12 cellular contexts compared by ENCODE assay signal in genomic region chr2:30310955-30311354, GRCh38.
DNase-seq lines count a peak whose midpoint lies in the region; ATAC-seq, FAIRE-seq and TF ChIP-seq lines count a peak whose summit lies in the region.
"Had no signal": no experiment of that assay in that cellular context is flagged by ENCODE, and none has a peak within 500 bp of the region (broad histone marks: within the 10 kb centered on the region; RNA-seq: fewer than 3 reads in every experiment).

No MANE protein-coding gene starts in this region.

- no peak for DNase-seq in GM12891 (ENCODE audit: insufficient read length, low spot score)
- DNase-seq in glutamatergic neuron = no peak
- DNase-seq in dorsolateral prefrontal cortex = no peak
- DNase-seq in AML-193 (lab: John Stamatoyannopoulos, UW) = no peak
- DNase-seq in D721Med (ENCODE audit: insufficient read length, low spot score) = no peak
- no peak for DNase-seq in H4 (ENCODE audit: low spot score)
- DNase-seq: foreskin fibroblast; occipital lobe; stimulated activated CD4-positive, alpha-beta T cell treated with anti-CD3 and anti-CD28 coated beads, Interleukin-2, amount 100 ng/mL, for 24 hours had no signal

- no peaks in the 10 kb centered on the region for H3K9me3 Mint-ChIP-seq in glutamatergic neuron (ENCODE audit: unreplicated experiment)

- intact Hi-C loops in dorsolateral prefrontal cortex (cut with DNase I) = no loop called here

- H3K4me3 ChIP-seq in dorsolateral prefrontal cortex = no peak overlapping the region
- H3K4me3 ChIP-seq: thoracic aorta had no signal

- H3K27ac Mint-ChIP-seq in glutamatergic neuron (ENCODE audit: unreplicated experiment) = peak overlapping the region; percentile 29

- TF ChIP-seq CTCF in glutamatergic neuron (IDR thresholded peaks at IDR 0.05; ENCODE audit: partially characterized antibody, unreplicated experiment) (no peak), dorsolateral prefrontal cortex (IDR thresholded peaks at IDR 0.05 in 54 of 56, conservative IDR thresholded peaks at IDR 0.05 in 2 of 56; ENCODE audit: low read depth in 1 of 56, partially characterized antibody in 56 of 56) (no peak), D721Med (IDR thresholded peaks at IDR 0.05; ENCODE audit: insufficient read depth, missing control alignments) (no peak)

- H3K27me3 Mint-ChIP-seq in glutamatergic neuron (ENCODE audit: unreplicated experiment) = peaks cover 2% of the 10 kb centered on the region

- H3K27me3 ChIP-seq in dorsolateral prefrontal cortex = no peaks in the 10 kb centered on the region

- peaks cover 4% of the 10 kb centered on the region for H3K36me3 Mint-ChIP-seq in glutamatergic neuron (ENCODE audit: unreplicated experiment)

- no peak for TF ChIP-seq POLR2A in GM12891 (IDR thresholded peaks at IDR 0.05; ENCODE audit: low read depth, low read length)

- peak; percentile 81 for FAIRE-seq in GM12891 (lab: Jason Lieb, UNC)
- FAIRE-seq in D721Med (lab: Jason Lieb, UNC) = no peak

- H3K4me1 Mint-ChIP-seq in glutamatergic neuron (ENCODE audit: low read depth, unreplicated experiment) = peaks cover 7% of the 10 kb centered on the region

- H3K4me3 Mint-ChIP-seq in glutamatergic neuron (ENCODE audit: unreplicated experiment) = no peak overlapping the region

- no peak overlapping the region for H3K27ac ChIP-seq in dorsolateral prefrontal cortex
- H3K27ac ChIP-seq: thoracic aorta had no signal

- ATAC-seq in GM21381 (IDR thresholded peaks at IDR 0.05; ENCODE audit: unreplicated experiment) (peak; percentile 64), HG03280 (IDR thresholded peaks at IDR 0.05; ENCODE audit: unreplicated experiment) (peak; percentile 77)

TF ChIP-seq in GM12891, 5 proteins besides CTCF, POLR2A, EP300 and RAD21:
- TF ChIP-seq SPI1 (IDR thresholded peaks at IDR 0.05; ENCODE audit: low read depth, low read length) (no peak), TAF1 (IDR thresholded peaks at IDR 0.05; ENCODE audit: low read depth, low read length) (no peak), PAX5 (IDR thresholded peaks at IDR 0.05; ENCODE audit: insufficient read depth, low read length, severe bottlenecking) (no peak), POLR2AphosphoS5 (IDR thresholded peaks at IDR 0.05; ENCODE audit: low read depth, low read length) (no peak), POU2F2 (IDR thresholded peaks at IDR 0.05; ENCODE audit: low read depth, low read length) (no peak)
TF ChIP-seq in GM12891: peak in this region for 0.
